ENCODE assay signal across 1 cellular context in genomic region chr16:19926449-19927390, GRCh38.
TF ChIP-seq lines count a peak whose summit lies in the region.

No MANE protein-coding gene starts in this region.

TF ChIP-seq in HepG2, 621 proteins besides CTCF, POLR2A, EP300 and RAD21 (continued from another document and continues in another):
- no peak for TF ChIP-seq ZBTB46 (CRISPR knock-in tag; IDR thresholded peaks at IDR 0.05; ENCODE audit: borderline replicate concordance)
- TF ChIP-seq SYNCRIP (IDR thresholded peaks at IDR 0.05; ENCODE audit: insufficient read depth, low read depth, low read length), result no peak
- no peak for TF ChIP-seq ZFYVE20 (CRISPR knock-in tag; IDR thresholded peaks at IDR 0.05; ENCODE audit: borderline replicate concordance, low read depth)
- no peak for TF ChIP-seq ZNF570 (CRISPR knock-in tag; IDR thresholded peaks at IDR 0.05; ENCODE audit: borderline replicate concordance)
- TF ChIP-seq PHF5A (CRISPR knock-in tag; IDR thresholded peaks at IDR 0.05; ENCODE audit: low read depth, unreplicated experiment), result no peak
- no peak for TF ChIP-seq RFXAP (CRISPR knock-in tag; IDR thresholded peaks at IDR 0.05; ENCODE audit: borderline replicate concordance)
- TF ChIP-seq WIZ (CRISPR knock-in tag; IDR thresholded peaks at IDR 0.05), result no peak
- TF ChIP-seq, protein P1, sequence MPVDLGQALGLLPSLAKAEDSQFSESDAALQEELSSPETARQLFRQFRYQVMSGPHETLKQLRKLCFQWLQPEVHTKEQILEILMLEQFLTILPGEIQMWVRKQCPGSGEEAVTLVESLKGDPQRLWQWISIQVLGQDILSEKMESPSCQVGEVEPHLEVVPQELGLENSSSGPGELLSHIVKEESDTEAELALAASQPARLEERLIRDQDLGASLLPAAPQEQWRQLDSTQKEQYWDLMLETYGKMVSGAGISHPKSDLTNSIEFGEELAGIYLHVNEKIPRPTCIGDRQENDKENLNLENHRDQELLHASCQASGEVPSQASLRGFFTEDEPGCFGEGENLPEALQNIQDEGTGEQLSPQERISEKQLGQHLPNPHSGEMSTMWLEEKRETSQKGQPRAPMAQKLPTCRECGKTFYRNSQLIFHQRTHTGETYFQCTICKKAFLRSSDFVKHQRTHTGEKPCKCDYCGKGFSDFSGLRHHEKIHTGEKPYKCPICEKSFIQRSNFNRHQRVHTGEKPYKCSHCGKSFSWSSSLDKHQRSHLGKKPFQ (CRISPR knock-in tag; IDR thresholded peaks at IDR 0.05; ENCODE audit: insufficient replicate concordance), result no peak
- TF ChIP-seq ZNF550 (CRISPR knock-in tag; IDR thresholded peaks at IDR 0.05; ENCODE audit: borderline replicate concordance), result no peak
- TF ChIP-seq NRL (CRISPR knock-in tag; IDR thresholded peaks at IDR 0.05; ENCODE audit: borderline replicate concordance), result no peak
- peak; percentile 75 for TF ChIP-seq MIXL1 (CRISPR knock-in tag; IDR thresholded peaks at IDR 0.05)
- TF ChIP-seq TBP (CRISPR knock-in tag; IDR thresholded peaks at IDR 0.05), result no peak
- TF ChIP-seq SNAI1 (CRISPR knock-in tag; IDR thresholded peaks at IDR 0.05; ENCODE audit: borderline replicate concordance), result no peak
- no peak for TF ChIP-seq RARG (CRISPR knock-in tag; IDR thresholded peaks at IDR 0.05; ENCODE audit: low read depth)
- TF ChIP-seq ZNF749 (CRISPR knock-in tag; IDR thresholded peaks at IDR 0.05; ENCODE audit: borderline replicate concordance), result no peak
- TF ChIP-seq, protein P2, sequence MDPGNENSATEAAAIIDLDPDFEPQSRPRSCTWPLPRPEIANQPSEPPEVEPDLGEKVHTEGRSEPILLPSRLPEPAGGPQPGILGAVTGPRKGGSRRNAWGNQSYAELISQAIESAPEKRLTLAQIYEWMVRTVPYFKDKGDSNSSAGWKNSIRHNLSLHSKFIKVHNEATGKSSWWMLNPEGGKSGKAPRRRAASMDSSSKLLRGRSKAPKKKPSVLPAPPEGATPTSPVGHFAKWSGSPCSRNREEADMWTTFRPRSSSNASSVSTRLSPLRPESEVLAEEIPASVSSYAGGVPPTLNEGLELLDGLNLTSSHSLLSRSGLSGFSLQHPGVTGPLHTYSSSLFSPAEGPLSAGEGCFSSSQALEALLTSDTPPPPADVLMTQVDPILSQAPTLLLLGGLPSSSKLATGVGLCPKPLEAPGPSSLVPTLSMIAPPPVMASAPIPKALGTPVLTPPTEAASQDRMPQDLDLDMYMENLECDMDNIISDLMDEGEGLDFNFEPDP (CRISPR knock-in tag; conservative IDR thresholded peaks at IDR 0.05), result no peak
- no peak for TF ChIP-seq SPEN (CRISPR knock-in tag; IDR thresholded peaks at IDR 0.05; ENCODE audit: low read depth)
- TF ChIP-seq ZNF7 (CRISPR knock-in tag; IDR thresholded peaks at IDR 0.05), result 0 out of 2 replicates have a peak, but pooled peaks have one; percentile 23
- TF ChIP-seq MEIS2 (CRISPR knock-in tag; IDR thresholded peaks at IDR 0.05), result no peak
- TF ChIP-seq, protein P3, sequence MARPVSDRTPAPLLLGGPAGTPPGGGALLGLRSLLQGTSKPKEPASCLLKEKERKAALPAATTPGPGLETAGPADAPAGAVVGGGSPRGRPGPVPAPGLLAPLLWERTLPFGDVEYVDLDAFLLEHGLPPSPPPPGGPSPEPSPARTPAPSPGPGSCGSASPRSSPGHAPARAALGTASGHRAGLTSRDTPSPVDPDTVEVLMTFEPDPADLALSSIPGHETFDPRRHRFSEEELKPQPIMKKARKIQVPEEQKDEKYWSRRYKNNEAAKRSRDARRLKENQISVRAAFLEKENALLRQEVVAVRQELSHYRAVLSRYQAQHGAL (CRISPR knock-in tag; IDR thresholded peaks at IDR 0.05; ENCODE audit: not compliant biosample characterization), result no peak
- TF ChIP-seq CENPT (CRISPR knock-in tag; IDR thresholded peaks at IDR 0.05; ENCODE audit: low read depth), result no peak
- TF ChIP-seq, protein P4, sequence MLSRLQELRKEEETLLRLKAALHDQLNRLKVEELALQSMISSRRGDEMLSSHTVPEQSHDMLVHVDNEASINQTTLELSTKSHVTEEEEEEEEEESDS (CRISPR knock-in tag; IDR thresholded peaks at IDR 0.05; ENCODE audit: borderline replicate concordance), result no peak
- TF ChIP-seq TOPORS (CRISPR knock-in tag; IDR thresholded peaks at IDR 0.05), result no peak
- TF ChIP-seq ZNF432 (CRISPR knock-in tag; IDR thresholded peaks at IDR 0.05; ENCODE audit: borderline replicate concordance), result no peak
- no peak for TF ChIP-seq ZNF746 (CRISPR knock-in tag; IDR thresholded peaks at IDR 0.05)
- no peak for TF ChIP-seq REXO4 (CRISPR knock-in tag; IDR thresholded peaks at IDR 0.05; ENCODE audit: borderline replicate concordance)
- TF ChIP-seq ZNF382 (CRISPR knock-in tag; IDR thresholded peaks at IDR 0.05; ENCODE audit: borderline replicate concordance), result no peak
- TF ChIP-seq ZBTB20 (CRISPR knock-in tag; IDR thresholded peaks at IDR 0.05; ENCODE audit: borderline replicate concordance, low read depth), result no peak
- peak; percentile 61; the same call in 1 of the 2 replicates for TF ChIP-seq MIER2 (CRISPR knock-in tag; IDR thresholded peaks at IDR 0.05)
- TF ChIP-seq FOXJ3 (CRISPR knock-in tag; IDR thresholded peaks at IDR 0.05; ENCODE audit: borderline replicate concordance), result peak; percentile 74; the same call in 1 of the 2 replicates
- TF ChIP-seq ZIK1 (CRISPR knock-in tag; IDR thresholded peaks at IDR 0.05; ENCODE audit: borderline replicate concordance, low read depth), result no peak
- TF ChIP-seq DZIP1 (CRISPR knock-in tag; IDR thresholded peaks at IDR 0.05), result no peak
- peak; percentile 76; the same call in 1 of the 2 replicates for TF ChIP-seq RAD51 (IDR thresholded peaks at IDR 0.05; ENCODE audit: borderline replicate concordance)
- no peak for TF ChIP-seq RBM39 (IDR thresholded peaks at IDR 0.05; ENCODE audit: low read depth, low read length, poor library complexity, severe bottlenecking)
- no peak for TF ChIP-seq SIN3A (IDR thresholded peaks at IDR 0.05; ENCODE audit: borderline replicate concordance, low read depth, low read length)
- TF ChIP-seq HDAC2 (CRISPR knock-in tag; IDR thresholded peaks at IDR 0.05), result peak; percentile 57
- TF ChIP-seq, protein P5, sequence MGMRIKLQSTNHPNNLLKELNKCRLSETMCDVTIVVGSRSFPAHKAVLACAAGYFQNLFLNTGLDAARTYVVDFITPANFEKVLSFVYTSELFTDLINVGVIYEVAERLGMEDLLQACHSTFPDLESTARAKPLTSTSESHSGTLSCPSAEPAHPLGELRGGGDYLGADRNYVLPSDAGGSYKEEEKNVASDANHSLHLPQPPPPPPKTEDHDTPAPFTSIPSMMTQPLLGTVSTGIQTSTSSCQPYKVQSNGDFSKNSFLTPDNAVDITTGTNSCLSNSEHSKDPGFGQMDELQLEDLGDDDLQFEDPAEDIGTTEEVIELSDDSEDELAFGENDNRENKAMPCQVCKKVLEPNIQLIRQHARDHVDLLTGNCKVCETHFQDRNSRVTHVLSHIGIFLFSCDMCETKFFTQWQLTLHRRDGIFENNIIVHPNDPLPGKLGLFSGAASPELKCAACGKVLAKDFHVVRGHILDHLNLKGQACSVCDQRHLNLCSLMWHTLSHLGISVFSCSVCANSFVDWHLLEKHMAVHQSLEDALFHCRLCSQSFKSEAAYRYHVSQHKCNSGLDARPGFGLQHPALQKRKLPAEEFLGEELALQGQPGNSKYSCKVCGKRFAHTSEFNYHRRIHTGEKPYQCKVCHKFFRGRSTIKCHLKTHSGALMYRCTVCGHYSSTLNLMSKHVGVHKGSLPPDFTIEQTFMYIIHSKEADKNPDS (CRISPR knock-in tag; IDR thresholded peaks at IDR 0.05), result no peak
- TF ChIP-seq FOSL2 (CRISPR knock-in tag; IDR thresholded peaks at IDR 0.05), result peak; percentile 97
- no peak for TF ChIP-seq HOXA9 (CRISPR knock-in tag; IDR thresholded peaks at IDR 0.05; ENCODE audit: borderline replicate concordance)
- TF ChIP-seq SCMH1 (CRISPR knock-in tag; IDR thresholded peaks at IDR 0.05; ENCODE audit: borderline replicate concordance), result no peak
- no peak for TF ChIP-seq SP5 (CRISPR knock-in tag; IDR thresholded peaks at IDR 0.05; ENCODE audit: borderline replicate concordance, low read depth)
- no peak for TF ChIP-seq AHR (CRISPR knock-in tag; IDR thresholded peaks at IDR 0.05)
- TF ChIP-seq PRPF4 (IDR thresholded peaks at IDR 0.05; ENCODE audit: low read depth, low read length, poor library complexity, severe bottlenecking), result no peak
- TF ChIP-seq, protein P6, sequence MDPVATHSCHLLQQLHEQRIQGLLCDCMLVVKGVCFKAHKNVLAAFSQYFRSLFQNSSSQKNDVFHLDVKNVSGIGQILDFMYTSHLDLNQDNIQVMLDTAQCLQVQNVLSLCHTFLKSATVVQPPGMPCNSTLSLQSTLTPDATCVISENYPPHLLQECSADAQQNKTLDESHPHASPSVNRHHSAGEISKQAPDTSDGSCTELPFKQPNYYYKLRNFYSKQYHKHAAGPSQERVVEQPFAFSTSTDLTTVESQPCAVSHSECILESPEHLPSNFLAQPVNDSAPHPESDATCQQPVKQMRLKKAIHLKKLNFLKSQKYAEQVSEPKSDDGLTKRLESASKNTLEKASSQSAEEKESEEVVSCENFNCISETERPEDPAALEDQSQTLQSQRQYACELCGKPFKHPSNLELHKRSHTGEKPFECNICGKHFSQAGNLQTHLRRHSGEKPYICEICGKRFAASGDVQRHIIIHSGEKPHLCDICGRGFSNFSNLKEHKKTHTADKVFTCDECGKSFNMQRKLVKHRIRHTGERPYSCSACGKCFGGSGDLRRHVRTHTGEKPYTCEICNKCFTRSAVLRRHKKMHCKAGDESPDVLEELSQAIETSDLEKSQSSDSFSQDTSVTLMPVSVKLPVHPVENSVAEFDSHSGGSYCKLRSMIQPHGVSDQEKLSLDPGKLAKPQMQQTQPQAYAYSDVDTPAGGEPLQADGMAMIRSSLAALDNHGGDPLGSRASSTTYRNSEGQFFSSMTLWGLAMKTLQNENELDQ (CRISPR knock-in tag; IDR thresholded peaks at IDR 0.05; ENCODE audit: borderline replicate concordance), result no peak
- no peak for TF ChIP-seq ZFP41 (CRISPR knock-in tag; IDR thresholded peaks at IDR 0.05; ENCODE audit: borderline replicate concordance)
- TF ChIP-seq RXRA (CRISPR knock-in tag; IDR thresholded peaks at IDR 0.05), result no peak
- no peak for TF ChIP-seq SMAD9 (CRISPR knock-in tag; IDR thresholded peaks at IDR 0.05)
- TF ChIP-seq FOXM1 (CRISPR knock-in tag; IDR thresholded peaks at IDR 0.05), result no peak
- TF ChIP-seq, protein P7, sequence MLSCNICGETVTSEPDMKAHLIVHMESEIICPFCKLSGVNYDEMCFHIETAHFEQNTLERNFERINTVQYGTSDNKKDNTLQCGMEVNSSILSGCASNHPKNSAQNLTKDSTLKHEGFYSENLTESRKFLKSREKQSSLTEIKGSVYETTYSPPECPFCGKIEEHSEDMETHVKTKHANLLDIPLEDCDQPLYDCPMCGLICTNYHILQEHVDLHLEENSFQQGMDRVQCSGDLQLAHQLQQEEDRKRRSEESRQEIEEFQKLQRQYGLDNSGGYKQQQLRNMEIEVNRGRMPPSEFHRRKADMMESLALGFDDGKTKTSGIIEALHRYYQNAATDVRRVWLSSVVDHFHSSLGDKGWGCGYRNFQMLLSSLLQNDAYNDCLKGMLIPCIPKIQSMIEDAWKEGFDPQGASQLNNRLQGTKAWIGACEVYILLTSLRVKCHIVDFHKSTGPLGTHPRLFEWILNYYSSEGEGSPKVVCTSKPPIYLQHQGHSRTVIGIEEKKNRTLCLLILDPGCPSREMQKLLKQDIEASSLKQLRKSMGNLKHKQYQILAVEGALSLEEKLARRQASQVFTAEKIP (CRISPR knock-in tag; IDR thresholded peaks at IDR 0.05; ENCODE audit: borderline replicate concordance), result no peak
- TF ChIP-seq ZNF547 (CRISPR knock-in tag; IDR thresholded peaks at IDR 0.05), result no peak
- TF ChIP-seq ZKSCAN5 (CRISPR knock-in tag; IDR thresholded peaks at IDR 0.05), result no peak
- TF ChIP-seq KDM4B (CRISPR knock-in tag; IDR thresholded peaks at IDR 0.05), result no peak
- TF ChIP-seq ZNF253 (CRISPR knock-in tag; IDR thresholded peaks at IDR 0.05; ENCODE audit: borderline replicate concordance), result no peak
- no peak for TF ChIP-seq AGO1 (IDR thresholded peaks at IDR 0.05; ENCODE audit: low read depth, low read length, poor library complexity, severe bottlenecking)
- no peak for TF ChIP-seq ZFAT (CRISPR knock-in tag; conservative IDR thresholded peaks at IDR 0.05)
- no peak for TF ChIP-seq ZFP36L2 (CRISPR knock-in tag; IDR thresholded peaks at IDR 0.05)
- no peak; the same call in 1 of the 2 replicates for TF ChIP-seq GABPB1 (CRISPR knock-in tag; IDR thresholded peaks at IDR 0.05)
- no peak for TF ChIP-seq ZZZ3 (CRISPR knock-in tag; IDR thresholded peaks at IDR 0.05; ENCODE audit: borderline replicate concordance)
- TF ChIP-seq ZFP37 (CRISPR knock-in tag; IDR thresholded peaks at IDR 0.05; ENCODE audit: borderline replicate concordance), result 0 out of 2 replicates have a peak, but pooled peaks have one; percentile 33
- peak; percentile 40; the same call in 1 of the 2 replicates for TF ChIP-seq IRF2 (CRISPR knock-in tag; IDR thresholded peaks at IDR 0.05)
- 0 out of 2 replicates have a peak, but pooled peaks have one; percentile 61 for TF ChIP-seq ZNF44 (CRISPR knock-in tag; IDR thresholded peaks at IDR 0.05)
